In the genomic region with DNA sequence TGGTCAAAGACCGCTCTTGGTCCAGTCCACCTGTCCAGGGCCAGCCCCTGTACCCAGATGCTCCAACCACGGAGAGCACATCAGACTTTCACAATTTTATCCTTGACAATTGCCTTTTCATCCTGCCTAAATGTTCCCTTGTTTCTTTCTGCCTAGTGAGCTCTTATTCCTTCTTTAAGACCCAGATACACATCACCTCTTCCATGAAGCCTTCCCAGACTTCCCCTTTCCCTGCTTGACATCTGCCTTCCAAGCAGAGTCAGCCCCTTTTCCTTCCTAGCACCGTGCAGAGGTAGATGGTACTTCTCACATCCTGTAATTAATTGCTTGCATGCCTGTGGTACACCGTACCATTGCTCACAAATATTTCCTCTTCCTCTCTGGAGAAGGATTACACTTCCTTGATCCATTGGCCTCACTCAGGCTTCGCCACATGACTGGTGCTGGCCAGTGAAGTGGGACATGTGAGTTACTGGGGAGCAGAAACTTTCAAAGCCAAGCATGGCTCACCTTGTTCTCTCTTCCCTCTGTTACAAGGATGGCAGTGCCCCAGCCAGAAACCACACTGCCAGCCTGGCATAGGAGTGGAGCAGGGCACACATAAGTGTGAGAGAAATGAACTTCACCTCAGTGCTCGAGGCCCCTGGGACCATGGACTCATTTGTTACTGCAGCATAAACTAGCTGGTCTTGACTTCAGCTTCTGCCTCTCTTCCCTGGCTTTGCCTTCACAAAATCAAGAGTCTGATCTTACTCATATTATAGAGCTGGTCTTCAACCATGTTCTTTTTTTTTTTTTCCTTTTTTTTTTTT, we compare ENCODE assay signal across 1 cellular context.
TF ChIP-seq lines count a peak whose summit lies in the region.

No MANE protein-coding gene starts in this region.

TF ChIP-seq in A549, 52 proteins besides CTCF, POLR2A, EP300 and RAD21 (continued from another document):
- TF ChIP-seq, protein P1, sequence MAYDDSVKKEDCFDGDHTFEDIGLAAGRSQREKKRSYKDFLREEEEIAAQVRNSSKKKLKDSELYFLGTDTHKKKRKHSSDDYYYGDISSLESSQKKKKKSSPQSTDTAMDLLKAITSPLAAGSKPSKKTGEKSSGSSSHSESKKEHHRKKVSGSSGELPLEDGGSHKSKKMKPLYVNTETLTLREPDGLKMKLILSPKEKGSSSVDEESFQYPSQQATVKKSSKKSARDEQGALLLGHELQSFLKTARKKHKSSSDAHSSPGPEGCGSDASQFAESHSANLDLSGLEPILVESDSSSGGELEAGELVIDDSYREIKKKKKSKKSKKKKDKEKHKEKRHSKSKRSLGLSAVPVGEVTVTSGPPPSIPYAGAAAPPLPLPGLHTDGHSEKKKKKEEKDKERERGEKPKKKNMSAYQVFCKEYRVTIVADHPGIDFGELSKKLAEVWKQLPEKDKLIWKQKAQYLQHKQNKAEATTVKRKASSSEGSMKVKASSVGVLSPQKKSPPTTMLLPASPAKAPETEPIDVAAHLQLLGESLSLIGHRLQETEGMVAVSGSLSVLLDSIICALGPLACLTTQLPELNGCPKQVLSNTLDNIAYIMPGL (CRISPR knock-in tag; IDR thresholded peaks at IDR 0.05; ENCODE audit: borderline replicate concordance) = no peak
